22 cellular contexts compared by ENCODE assay signal in the genomic region with DNA sequence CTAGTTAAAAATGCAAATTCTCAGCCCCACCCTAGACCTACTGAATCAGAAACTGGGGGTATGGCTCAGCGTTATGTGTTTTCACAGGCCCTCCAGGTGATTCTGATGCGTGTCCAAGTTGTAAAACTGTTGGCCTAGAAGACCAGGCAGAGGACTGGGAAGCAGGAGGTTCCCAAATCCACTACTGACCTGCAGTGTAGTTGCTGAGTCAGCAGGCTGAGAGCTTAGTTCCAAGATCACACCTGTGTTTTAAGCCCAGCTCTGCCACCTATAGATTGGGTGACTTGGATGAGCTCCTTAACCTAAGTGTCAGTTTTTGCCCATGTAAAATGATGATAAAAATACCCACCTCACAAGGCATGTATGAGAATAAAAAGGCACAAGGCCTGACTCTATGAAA. TPM values are rescaled to one million over a fixed set of nuclear protein-coding genes. Genes with fewer than 3 reads are reported as not detected.
DNase-seq lines count a peak whose midpoint lies in the region; ATAC-seq, FAIRE-seq and TF ChIP-seq lines count a peak whose summit lies in the region.
"Had no signal": no experiment of that assay in that cellular context is flagged by ENCODE, and none has a peak within 500 bp of the region (broad histone marks: within the 10 kb centered on the region; RNA-seq: fewer than 3 reads in every experiment).

No MANE protein-coding gene starts in this region.

- in situ Hi-C loops in mammary epithelial cell (cut with MboI; ENCODE audit: low sequenced_read_pairs in 2 of 2) = loop anchor here in 1 of 2 donors (5.0 kb wide), 2 partner anchors 54 to 121 kb away; no protein-coding TSS in a partner anchor

- H3K14ac ChIP-seq in mesenchymal stem cell (ENCODE audit: low read length in 2 of 2) = no peak overlapping the region

- H3K4me3 ChIP-seq in MM.1S (ENCODE audit: low read length) (peak overlapping the region; percentile 69), mammary epithelial cell (replicated peaks in 1 of 3; ENCODE audit: insufficient read depth in 1 of 3, low read depth in 2 of 3, low read length in 3 of 3) (no peak overlapping the region), mesenchymal stem cell (ENCODE audit: insufficient read depth in 1 of 2, low read depth in 1 of 2, low read length in 2 of 2) (no peak overlapping the region), small intestine (ENCODE audit: low read depth in 1 of 2, low read length in 2 of 2) (no peak overlapping the region)
- H3K4me3 ChIP-seq: thyroid gland had no signal

- no peaks in the 10 kb centered on the region for H4K20me1 ChIP-seq in MM.1S (ENCODE audit: insufficient read depth, low read length)
- H4K20me1 ChIP-seq in mammary epithelial cell (ENCODE audit: insufficient read depth, low read length) = no peaks in the 10 kb centered on the region

- H3K36me3 ChIP-seq in MM.1S (replicated peaks; ENCODE audit: insufficient read depth, low read length) (no peaks in the 10 kb centered on the region), mammary epithelial cell (ENCODE audit: insufficient read depth, low read length) (no peaks in the 10 kb centered on the region), mesenchymal stem cell (ENCODE audit: control insufficient read depth in 1 of 2, insufficient read depth in 2 of 2, low read depth in 1 of 2, low read length in 2 of 2) (no peaks in the 10 kb centered on the region), small intestine (ENCODE audit: control insufficient read depth in 2 of 2, insufficient read depth in 2 of 2, low read length in 2 of 2) (no peaks in the 10 kb centered on the region)
- H3K36me3 ChIP-seq: thyroid gland had no signal

- POLR2A ChIA-PET in CD4-positive, alpha-beta T cell (lab: Charles Lee) = no interaction called here

- H2BK15ac ChIP-seq in mesenchymal stem cell (ENCODE audit: low read depth, poor library complexity, severe bottlenecking) = peak overlapping the region; percentile 32

- peaks cover 54% of the 10 kb centered on the region for H3K4me1 Mint-ChIP-seq in CD4-positive, alpha-beta T cell (ENCODE audit: low read depth)

- BruUV-seq in mammary epithelial cell (replicated peaks; lab: Mats Ljungman, UMichigan) = no TSS peak

- H3F3A ChIP-seq in MM.1S (ENCODE audit: insufficient read depth, low read length) = peaks cover 53% of the 10 kb centered on the region

- H2AFZ ChIP-seq in MM.1S (ENCODE audit: low read length) (no peak overlapping the region), mammary epithelial cell (ENCODE audit: low read depth, low read length) (no peak overlapping the region), mesenchymal stem cell (ENCODE audit: low read depth, low read length) (no peak overlapping the region)

- H3K36me3 Mint-ChIP-seq in CD4-positive, alpha-beta T cell (ENCODE audit: low read depth) = no peaks in the 10 kb centered on the region
- H3K36me3 Mint-ChIP-seq: CD8-positive, alpha-beta memory T cell; stimulated activated naive B cell treated with anti-CD40 and anti-IgM and Interleukin-4, amounts not matched to agents 10 μg/mL and 1 μg/mL and 100 μg/mL, for 72 hours had no signal

- no peak overlapping the region for H2BK12ac ChIP-seq in mesenchymal stem cell (ENCODE audit: low read length in 2 of 2)

- no peak overlapping the region for H3K27ac Mint-ChIP-seq in CD4-positive, alpha-beta T cell
- H3K27ac Mint-ChIP-seq: activated CD4-positive, alpha-beta T cell treated with anti-CD3 and anti-CD28 coated beads, Interleukin-2, amount 10 ng/mL, durations not matched to agents 7 days and 5 days; endodermal cell; stimulated activated naive B cell treated with anti-CD40 and anti-IgM and Interleukin-4, amounts not matched to agents 10 μg/mL and 1 μg/mL and 100 μg/mL, for 72 hours had no signal

- TF ChIP-seq CTCF in CD4-positive, alpha-beta T cell (IDR thresholded peaks at IDR 0.05) = no peak
- TF ChIP-seq CTCF in MM.1S (IDR thresholded peaks at IDR 0.05; ENCODE audit: low read length) (peak; percentile 17; the same call in 1 of the 2 replicates), mammary epithelial cell (conservative IDR thresholded peaks at IDR 0.05 in 1 of 2, IDR thresholded peaks at IDR 0.05 in 1 of 2; ENCODE audit: extremely low read depth in 1 of 2, insufficient read depth in 1 of 2, low read depth in 1 of 2, low read length in 2 of 2) (peak in 1 of 2 donors; percentile 36)

- H3K27me3 ChIP-seq in CD4-positive, alpha-beta T cell (ENCODE audit: control insufficient read depth, insufficient read depth, low read length) = peaks cover 17% of the 10 kb centered on the region
- H3K27me3 ChIP-seq in MM.1S (replicated peaks; ENCODE audit: insufficient read depth, low read length) (no peaks in the 10 kb centered on the region), mammary epithelial cell (ENCODE audit: insufficient read depth, low read length) (no peaks in the 10 kb centered on the region), mesenchymal stem cell (ENCODE audit: control insufficient read depth in 1 of 2, insufficient read depth in 1 of 2, low read length in 2 of 2) (peaks cover 70 to 89% of the 10 kb centered on the region in 2 experiments), small intestine (ENCODE audit: control insufficient read depth in 2 of 2, insufficient read depth in 2 of 2, low read length in 2 of 2) (peaks cover 0 to 2% of the 10 kb centered on the region in 2 donors)

- H3K4me1 ChIP-seq in MM.1S (ENCODE audit: low read length) (peaks cover 52% of the 10 kb centered on the region), mammary epithelial cell (ENCODE audit: insufficient read depth, low read length) (peaks cover 58% of the 10 kb centered on the region), mesenchymal stem cell (ENCODE audit: control insufficient read depth, insufficient read depth, low read depth, low read length) (peaks cover 24% of the 10 kb centered on the region), small intestine (ENCODE audit: control insufficient read depth in 2 of 2, insufficient read depth in 1 of 2, low read depth in 1 of 2, low read length in 1 of 2) (peaks cover 3 to 4% of the 10 kb centered on the region in 2 donors)

- H3K27me3 Mint-ChIP-seq in CD4-positive, alpha-beta T cell = peaks cover 25% of the 10 kb centered on the region

- dilution Hi-C loops in mammary epithelial cell (cut with HindIII; ENCODE audit: low sequenced_read_pairs) = no loop called here

- no peak for FAIRE-seq in small intestine (lab: Jason Lieb, UNC)
- FAIRE-seq: HTR-8/SVneo had no signal

- H4K91ac ChIP-seq in mesenchymal stem cell (ENCODE audit: low read length) = no peak overlapping the region

- no peak overlapping the region for H4K8ac ChIP-seq in mesenchymal stem cell (ENCODE audit: low read length)

- H3K23ac ChIP-seq in mesenchymal stem cell (ENCODE audit: low read length in 2 of 2) = no peak overlapping the region

- H3K9ac ChIP-seq in MM.1S (ENCODE audit: low read length) = peak overlapping the region; percentile 78; the same call in 1 of the 2 replicates
- H3K9ac ChIP-seq in mammary epithelial cell (ENCODE audit: insufficient read depth, low read length) = peak overlapping the region; percentile 96
- no peak overlapping the region for H3K9ac ChIP-seq in mesenchymal stem cell (ENCODE audit: low read length)
- H3K9ac ChIP-seq: SK-N-SH had no signal

- no peak overlapping the region for H2BK120ac ChIP-seq in mesenchymal stem cell (ENCODE audit: low read depth, low read length)

- intact Hi-C loops in CD4-positive, alpha-beta T cell (cut with DNase I, micrococcal nuclease) = loop anchor here in 1 of 2 experiments (5.0 kb wide), 1 partner anchor 69 kb away; no protein-coding TSS in a partner anchor
- intact Hi-C loops in mammary epithelial cell (cut with micrococcal nuclease) = no loop called here

- H3K9me2 ChIP-seq in MM.1S (replicated peaks; ENCODE audit: insufficient read depth, low read length) = no peaks in the 10 kb centered on the region
- H3K9me2 ChIP-seq: SK-N-SH had no signal

- ATAC-seq in CD4-positive, alpha-beta T cell (ENCODE audit: poor library complexity) = no peak
- ATAC-seq in GM18858 (IDR thresholded peaks at IDR 0.05; ENCODE audit: unreplicated experiment) = no peak
- ATAC-seq: stimulated activated naive B cell treated with anti-CD40 and anti-IgM and Interleukin-4, amounts not matched to agents 10 μg/mL and 1 μg/mL and 100 μg/mL, for 72 hours had no signal

- peak overlapping the region; percentile 72 for H2AK5ac ChIP-seq in mesenchymal stem cell (ENCODE audit: low read length, severe bottlenecking)

- H3K9me3 Mint-ChIP-seq in CD4-positive, alpha-beta T cell = no peaks in the 10 kb centered on the region
- H3K9me3 Mint-ChIP-seq: activated CD4-positive, alpha-beta T cell treated with anti-CD3 and anti-CD28 coated beads, Interleukin-2, amount 10 ng/mL, durations not matched to agents 7 days and 5 days; CD8-positive, alpha-beta memory T cell; endodermal cell; stimulated activated naive B cell treated with anti-CD40 and anti-IgM and Interleukin-4, amounts not matched to agents 10 μg/mL and 1 μg/mL and 100 μg/mL, for 72 hours had no signal

- no peaks in the 10 kb centered on the region for H3K79me1 ChIP-seq in mesenchymal stem cell (replicated peaks; ENCODE audit: low read length, poor library complexity, severe bottlenecking)

- H3K79me2 ChIP-seq in MM.1S (ENCODE audit: low read length) (peaks cover 80% of the 10 kb centered on the region), mammary epithelial cell (ENCODE audit: insufficient read depth, low read length) (peaks cover 11% of the 10 kb centered on the region)

- H3K27ac ChIP-seq in CD4-positive, alpha-beta T cell (ENCODE audit: low read depth, low read length) = no peak overlapping the region
- H3K27ac ChIP-seq in MM.1S (ENCODE audit: low read length) = peak overlapping the region; percentile 97; the same call in 1 of the 2 replicates
- peak overlapping the region; percentile 92 for H3K27ac ChIP-seq in mammary epithelial cell (ENCODE audit: insufficient read depth, low read depth, low read length)
- H3K27ac ChIP-seq in mesenchymal stem cell (ENCODE audit: low read length, poor library complexity, severe bottlenecking) = no peak overlapping the region
- H3K27ac ChIP-seq in small intestine (ENCODE audit: low read depth in 1 of 2, low read length in 1 of 2) = no peak overlapping the region
- H3K27ac ChIP-seq: thyroid gland had no signal

- no peak for DNase-seq in CD4-positive, alpha-beta T cell
- DNase-seq in MM.1S (peak; percentile 23), mammary epithelial cell (peak; percentile 88), mesenchymal stem cell (no peak), iPS-NIHi7 (ENCODE audit: extremely low spot score) (no peak), NCI-H82 treated with DMSO at 0.1 percent for 48 hours (lab: John Stamatoyannopoulos, UW; ENCODE audit: unreplicated experiment) (no peak), small intestine (no peak)
- DNase-seq: activated CD4-positive, alpha-beta T cell treated with anti-CD3 and anti-CD28 coated beads, Interleukin-2, amount 10 ng/mL, durations not matched to agents 7 days and 5 days; activated CD8-positive, alpha-beta memory T cell treated with anti-CD3 and anti-CD28 coated beads, Interleukin-2, amount 50 U/mL, for 48 hours; activated naive CD4-positive, alpha-beta T cell; CD8-positive, alpha-beta memory T cell; cerebellar nuclear complex; endodermal cell; hippocampal formation; NCI-H187; NCI-H526; SK-N-SH; stimulated activated naive B cell treated with anti-CD40 and anti-IgM and Interleukin-4, amounts not matched to agents 10 μg/mL and 1 μg/mL and 100 μg/mL, for 72 hours; thyroid gland had no signal

- no peak overlapping the region for H3K18ac ChIP-seq in mesenchymal stem cell (ENCODE audit: low read depth in 1 of 2, low read length in 2 of 2)

- H3K4me2 ChIP-seq in MM.1S (ENCODE audit: low read depth, low read length) = peak overlapping the region; percentile 98
- peak overlapping the region; percentile 90 for H3K4me2 ChIP-seq in mammary epithelial cell (ENCODE audit: insufficient read depth, low read depth, low read length)
- H3K4me2 ChIP-seq in mesenchymal stem cell (ENCODE audit: low read length, poor library complexity, severe bottlenecking) = no peak overlapping the region
- H3K4me2 ChIP-seq: SK-N-SH had no signal

- WGBS in mammary epithelial cell (ENCODE audit: low coverage, missing lambda C conversion rate) = 47% methylated on average over 2 of the region's 2 CpGs
- WGBS in mesenchymal stem cell = 79% methylated on average over 2 of the region's 2 CpGs
- WGBS in small intestine, 3 donors = 80 to 89% (median 85%) methylated on average over 2 of the region's 2 CpGs

- no peaks in the 10 kb centered on the region for H3K9me3 ChIP-seq in CD4-positive, alpha-beta T cell (ENCODE audit: control insufficient read depth, low read length)
- H3K9me3 ChIP-seq in MM.1S (replicated peaks; ENCODE audit: insufficient read depth, low read length) (no peaks in the 10 kb centered on the region), mammary epithelial cell (replicated peaks; ENCODE audit: insufficient read depth, low read length) (no peaks in the 10 kb centered on the region), mesenchymal stem cell (ENCODE audit: control insufficient read depth, low read length) (no peaks in the 10 kb centered on the region), small intestine (ENCODE audit: control insufficient read depth, low read depth) (no peaks in the 10 kb centered on the region)
- H3K9me3 ChIP-seq: SK-N-SH, thyroid gland had no signal

- H3K4ac ChIP-seq in mesenchymal stem cell (ENCODE audit: low read depth in 1 of 2, low read length in 2 of 2) = no peak overlapping the region

- CTCF ChIA-PET in CD4-positive, alpha-beta T cell (lab: Charles Lee) = interaction anchor here (1.0 kb wide), 1 partner anchor 173 kb away, joined by 3 read pairs; no protein-coding TSS in a partner anchor
- CTCF ChIA-PET in mammary epithelial cell (lab: Charles Lee; ENCODE audit: low non-redundant PET) = no interaction called here

- peak overlapping the region; percentile 78 for H3K4me3 Mint-ChIP-seq in CD4-positive, alpha-beta T cell
- H3K4me3 Mint-ChIP-seq: activated CD4-positive, alpha-beta T cell treated with anti-CD3 and anti-CD28 coated beads, Interleukin-2, amount 10 ng/mL, durations not matched to agents 7 days and 5 days had no signal

- no peak overlapping the region for H2BK5ac ChIP-seq in mesenchymal stem cell (ENCODE audit: low read depth, low read length, poor library complexity, severe bottlenecking)

RNA-seq across cellular contexts. Expression of gene GRHL3, which starts 4.1 kb away (rescaled TPM):
- total RNA-seq in CD4-positive, alpha-beta T cell = not detected
- 10 to 100 TPM in 1 of 2 donors, 1 to 10 TPM in 1; 1.3 to 15.3 TPM for total RNA-seq in mammary epithelial cell
- 3.5 TPM for polyA plus RNA-seq in mammary epithelial cell
- 1.1 TPM for polyA minus RNA-seq in mammary epithelial cell
- 0.19 TPM for polyA plus RNA-seq in mesenchymal stem cell (2013, experiment 1 of 2)
- polyA plus RNA-seq in mesenchymal stem cell (2013, experiment 2 of 2) = 0.21 TPM
- polyA plus RNA-seq in small intestine = under 1 TPM in 2 of 3 donors, not detected in 1; 0.28 to 0.67 TPM
- total RNA-seq: activated CD4-positive, alpha-beta T cell treated with anti-CD3 and anti-CD28 coated beads, Interleukin-2, amount 10 ng/mL, durations not matched to agents 7 days and 5 days; fibroblast of villous mesenchyme had no signal
- polyA plus RNA-seq: CD8-positive, alpha-beta memory T cell had no signal

Comparison
In these comparisons a context has a peak if more than half of its experiments do, and no peak if none do; other contexts are left out.
1. DNase-seq: peak in MM.1S (single experiment) and mammary epithelial cell (single experiment); none in CD4-positive, alpha-beta T cell (0 of 10), mesenchymal stem cell (single experiment), iPS-NIHi7 (single experiment), NCI-H82 treated with DMSO at 0.1 percent for 48 hours (single experiment) and small intestine (single experiment).
2. H3K27ac ChIP-seq: peak in MM.1S (single experiment) and mammary epithelial cell (single experiment); none in CD4-positive, alpha-beta T cell (single experiment), mesenchymal stem cell (single experiment) and small intestine (0 of 2).